18 cellular contexts compared by ENCODE assay signal in the genomic region with DNA sequence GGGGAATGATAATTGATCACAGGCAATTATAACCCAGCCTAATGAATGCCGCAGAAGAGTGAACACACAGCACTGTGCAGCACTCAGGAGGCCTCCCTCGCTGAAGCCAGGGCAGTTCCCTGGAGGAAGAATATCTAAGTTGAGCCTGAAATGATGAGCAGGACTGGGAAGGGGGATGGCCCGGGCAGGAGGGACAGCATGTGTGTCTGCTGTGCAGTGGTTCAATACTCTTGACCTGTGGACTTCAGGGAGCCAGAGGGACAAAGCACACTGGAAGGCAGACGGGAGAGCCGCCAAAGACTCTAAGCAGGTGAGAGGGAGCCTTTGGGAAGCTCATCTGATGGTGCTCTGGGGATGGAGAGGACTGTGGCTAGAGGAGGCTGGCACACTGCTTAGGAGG.
DNase-seq lines count a peak whose midpoint lies in the region; ATAC-seq, FAIRE-seq and TF ChIP-seq lines count a peak whose summit lies in the region.
"Had no signal": no experiment of that assay in that cellular context is flagged by ENCODE, and none has a peak within 500 bp of the region (broad histone marks: within the 10 kb centered on the region; RNA-seq: fewer than 3 reads in every experiment).

No MANE protein-coding gene starts in this region.

- peaks cover 12 to 45% of the 10 kb centered on the region in 2 experiments for H3K27me3 ChIP-seq in HepG2 (ENCODE audit: control insufficient read depth in 1 of 2, insufficient read depth in 2 of 2, low read length in 2 of 2)
- no peaks in the 10 kb centered on the region for H3K27me3 ChIP-seq in transverse colon

- no peak for TF ChIP-seq RAD21 in HepG2 (CRISPR knock-in tag; IDR thresholded peaks at IDR 0.05)

- H3K36me3 Mint-ChIP-seq in activated naive CD8-positive, alpha-beta T cell treated with anti-CD3 and anti-CD28 coated beads, Interleukin-2, amount 50 U/mL, for 24 hours (ENCODE audit: low read depth) = no peaks in the 10 kb centered on the region
- no peaks in the 10 kb centered on the region for H3K36me3 Mint-ChIP-seq in activated naive CD8-positive, alpha-beta T cell treated with anti-CD3 and anti-CD28 coated beads for 36 hours

- POLR2A ChIA-PET in HepG2 (lab: Yijun Ruan, JAX) = no interaction called here

- no peak for DNase-seq in activated naive CD8-positive, alpha-beta T cell treated with anti-CD3 and anti-CD28 coated beads, Interleukin-2, amount 50 U/mL, for 24 hours
- no peak for DNase-seq in activated naive CD8-positive, alpha-beta T cell treated with anti-CD3 and anti-CD28 coated beads for 36 hours
- no peak for DNase-seq in HepG2 (ENCODE audit: low spot score)
- DNase-seq in retina = peak; percentile 17
- DNase-seq in Ammon's horn (ENCODE audit: low spot score) = no peak
- no peak for DNase-seq in transverse colon
- no peak for DNase-seq in stimulated activated CD4-positive, alpha-beta T cell treated with anti-CD3 and anti-CD28 coated beads, Interleukin-2, amount 100 ng/mL, for 24 hours
- DNase-seq: C1 segment of cervical spinal cord; CD4-positive, alpha-beta T cell; DMS79; GOT3; HCEC 1CT; HFFc6; IMR-90; KBM-7 had no signal

- no peak overlapping the region for H3K27ac Mint-ChIP-seq in activated naive CD8-positive, alpha-beta T cell treated with anti-CD3 and anti-CD28 coated beads, Interleukin-2, amount 50 U/mL, for 24 hours
- H3K27ac Mint-ChIP-seq in activated naive CD8-positive, alpha-beta T cell treated with anti-CD3 and anti-CD28 coated beads for 36 hours = no peak overlapping the region
- H3K27ac Mint-ChIP-seq: CD4-positive, alpha-beta T cell; HFFc6 had no signal

- H3K4me1 Mint-ChIP-seq in activated naive CD8-positive, alpha-beta T cell treated with anti-CD3 and anti-CD28 coated beads, Interleukin-2, amount 50 U/mL, for 24 hours = no peaks in the 10 kb centered on the region
- H3K4me1 Mint-ChIP-seq in activated naive CD8-positive, alpha-beta T cell treated with anti-CD3 and anti-CD28 coated beads for 36 hours = no peaks in the 10 kb centered on the region

- H3K27ac ChIP-seq in HepG2 (ENCODE audit: extremely low read length, insufficient read depth, low read length) = no peak overlapping the region
- no peak overlapping the region for H3K27ac ChIP-seq in transverse colon
- H3K27ac ChIP-seq: 22Rv1 had no signal

- FAIRE-seq in HepG2 (lab: Jason Lieb, UNC) = no peak
- FAIRE-seq: GM12878, GM18507 had no signal

- H3K4me1 ChIP-seq in HepG2 (ENCODE audit: insufficient read depth, low read length) (no peaks in the 10 kb centered on the region), transverse colon (no peaks in the 10 kb centered on the region)

- no TSS peak for BruUV-seq in HepG2 (replicated peaks; lab: Mats Ljungman, UMichigan)

- peak; percentile 16 for ATAC-seq in activated naive CD8-positive, alpha-beta T cell treated with anti-CD3 and anti-CD28 coated beads, Interleukin-2, amount 50 U/mL, for 24 hours
- ATAC-seq in HepG2 = peak; percentile 49
- ATAC-seq: GM12878 had no signal

- H3K9ac ChIP-seq in HepG2 (ENCODE audit: insufficient read depth, low read depth, low read length) = no peak overlapping the region

- H3K4me3 ChIP-seq in HepG2 (replicated peaks in 1 of 3; ENCODE audit: insufficient read depth in 1 of 3, low read depth in 2 of 3, low read length in 3 of 3) (no peak overlapping the region), transverse colon (no peak overlapping the region)
- H3K4me3 ChIP-seq: GM12878 had no signal

- in situ Hi-C loops in HepG2 (cut with HindIII; ENCODE audit: extremely low pct_ligation_motif_present, low pct_unique_long_range_greater_than_20kb) (no loop called here), transverse colon (cut with MboI; ENCODE audit: low pct_ligation_motif_present in 1 of 4, low pct_unique_long_range_greater_than_20kb in 1 of 4, low sequenced_read_pairs in 3 of 4) (no loop called here)

- intact Hi-C loops in HepG2 (cut with micrococcal nuclease; ENCODE audit: unreplicated experiment) = no loop called here
- intact Hi-C loops in transverse colon (cut with DNase I; ENCODE audit: low total_unique reads) = no loop called here

- H2AFZ ChIP-seq in HepG2 (ENCODE audit: low read length) = no peak overlapping the region

- H3K4me2 ChIP-seq in HepG2 (ENCODE audit: low read depth, low read length) = no peak overlapping the region

- H4K20me1 ChIP-seq in HepG2 (ENCODE audit: insufficient read depth, low read length) = no peaks in the 10 kb centered on the region

- H3K9me3 Mint-ChIP-seq in activated naive CD8-positive, alpha-beta T cell treated with anti-CD3 and anti-CD28 coated beads, Interleukin-2, amount 50 U/mL, for 24 hours = no peaks in the 10 kb centered on the region
- no peaks in the 10 kb centered on the region for H3K9me3 Mint-ChIP-seq in activated naive CD8-positive, alpha-beta T cell treated with anti-CD3 and anti-CD28 coated beads for 36 hours
- H3K9me3 Mint-ChIP-seq: CD4-positive, alpha-beta T cell; HFFc6 had no signal

- H3K27me3 Mint-ChIP-seq in activated naive CD8-positive, alpha-beta T cell treated with anti-CD3 and anti-CD28 coated beads, Interleukin-2, amount 50 U/mL, for 24 hours = no peaks in the 10 kb centered on the region
- peaks cover 12% of the 10 kb centered on the region for H3K27me3 Mint-ChIP-seq in activated naive CD8-positive, alpha-beta T cell treated with anti-CD3 and anti-CD28 coated beads for 36 hours

- no peak overlapping the region for H3K4me3 Mint-ChIP-seq in activated naive CD8-positive, alpha-beta T cell treated with anti-CD3 and anti-CD28 coated beads, Interleukin-2, amount 50 U/mL, for 24 hours
- no peak overlapping the region for H3K4me3 Mint-ChIP-seq in activated naive CD8-positive, alpha-beta T cell treated with anti-CD3 and anti-CD28 coated beads for 36 hours
- H3K4me3 Mint-ChIP-seq: CD4-positive, alpha-beta T cell; HFFc6 had no signal

- no peaks in the 10 kb centered on the region for H3K79me2 ChIP-seq in HepG2 (ENCODE audit: insufficient read depth, low read length)

- 2% methylated on average over 5 of the region's 5 CpGs for WGBS in HepG2 (ENCODE audit: low lambda C conversion rate)
- 78% methylated on average over 5 of the region's 5 CpGs; no CpG with 5 or more reads in 1 of the 2 donors for whole genome bisulfite sequencing in transverse colon (ENCODE audit: low coverage in 1 of 2), 2 donors

- H3K36me3 ChIP-seq in HepG2 (replicated peaks in 1 of 2; ENCODE audit: control insufficient read depth in 1 of 2, insufficient read depth in 2 of 2, low read length in 2 of 2) (no peaks in the 10 kb centered on the region; a peak in 1 of 5 replicates), transverse colon (no peaks in the 10 kb centered on the region)

- TF ChIP-seq CTCF in HepG2 (CRISPR knock-in tag; IDR thresholded peaks at IDR 0.05) (no peak), transverse colon (IDR thresholded peaks at IDR 0.05) (no peak)

- H3K9me3 ChIP-seq in HepG2 (ENCODE audit: low read length) (no peaks in the 10 kb centered on the region), transverse colon (no peaks in the 10 kb centered on the region)

- CTCF ChIA-PET in HepG2 (lab: Yijun Ruan, JAX; ENCODE audit: low intra/inter-chr PET ratio, low total read pairs) = no interaction called here

- TF ChIP-seq EP300 in HepG2 (IDR thresholded peaks at IDR 0.05; ENCODE audit: low read depth in 2 of 2, low read length in 2 of 2) (no peak), HepG2 (CRISPR knock-in tag; IDR thresholded peaks at IDR 0.05; ENCODE audit: borderline replicate concordance) (no peak), transverse colon (IDR thresholded peaks at IDR 0.05; ENCODE audit: low read depth) (no peak)

- TF ChIP-seq POLR2A in HepG2 (IDR thresholded peaks at IDR 0.05; ENCODE audit: insufficient read depth in 1 of 2, low read depth in 2 of 2, low read length in 2 of 2) = no peak
- TF ChIP-seq POLR2A in transverse colon (IDR thresholded peaks at IDR 0.05) = no peak

TF ChIP-seq in HepG2, 621 proteins besides CTCF, POLR2A, EP300 and RAD21:
- TF ChIP-seq ZBTB7A (CRISPR knock-in tag; IDR thresholded peaks at IDR 0.05) = no peak
- no peak for TF ChIP-seq PCBP2 (optimal IDR thresholded peaks at IDR 0.05; ENCODE audit: low read depth, low read length, poor library complexity, severe bottlenecking)
- no peak for TF ChIP-seq NFE2 (CRISPR knock-in tag; IDR thresholded peaks at IDR 0.05)
- no peak for TF ChIP-seq FOXK1 (CRISPR knock-in tag; IDR thresholded peaks at IDR 0.05; ENCODE audit: borderline replicate concordance, low read depth)
- TF ChIP-seq ZC3H4 (CRISPR knock-in tag; IDR thresholded peaks at IDR 0.05; ENCODE audit: borderline replicate concordance) = no peak
- no peak for TF ChIP-seq ZNF7 (CRISPR knock-in tag; IDR thresholded peaks at IDR 0.05)
- TF ChIP-seq TARDBP (CRISPR knock-in tag; IDR thresholded peaks at IDR 0.05) = no peak
- no peak for TF ChIP-seq MATR3 (CRISPR knock-in tag; IDR thresholded peaks at IDR 0.05)
- TF ChIP-seq ZNF775 (CRISPR knock-in tag; IDR thresholded peaks at IDR 0.05; ENCODE audit: borderline replicate concordance) = no peak
TF ChIP-seq in HepG2: peak in this region for 0.
